ENCODE assay signal across 11 cellular contexts in the genomic region with DNA sequence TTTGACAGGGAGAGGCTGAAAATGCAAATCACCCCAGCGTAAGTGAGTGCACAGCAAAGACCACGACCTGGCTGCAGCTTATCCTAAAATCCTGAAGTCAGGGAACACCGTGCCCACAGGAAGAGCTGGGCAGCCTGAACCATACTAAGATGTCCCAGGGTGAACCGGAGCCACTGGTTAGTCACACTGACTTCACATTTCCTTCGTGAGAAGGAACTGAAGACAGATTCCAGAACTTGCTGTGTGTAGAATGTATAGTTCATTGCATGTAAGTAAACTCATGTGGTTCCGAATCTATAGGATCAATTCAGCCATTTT.
A peak's percentile ranks its signal among the peaks of the same experiment; 100 is the strongest.
DNase-seq lines count a peak whose midpoint lies in the region; ATAC-seq and TF ChIP-seq lines count a peak whose summit lies in the region.
"Had no signal": no experiment of that assay in that cellular context is flagged by ENCODE, and none has a peak within 500 bp of the region (broad histone marks: within the 10 kb centered on the region; RNA-seq: fewer than 3 reads in every experiment).

No MANE protein-coding gene starts in this region.

- no peaks in the 10 kb centered on the region for H3K27me3 ChIP-seq in iPS-20b (ENCODE audit: insufficient read depth, low read length)
- H3K27me3 ChIP-seq: Peyer's patch had no signal

- no peak overlapping the region for H3K27ac ChIP-seq in iPS-20b (ENCODE audit: low read length)

- no peak for ATAC-seq in stimulated activated naive CD8-positive, alpha-beta T cell treated with anti-CD3 and anti-CD28 coated beads, Interleukin-15, Interleukin-2, amounts not matched to agents 100 U/mL and 50 U/mL, for 24 hours
- ATAC-seq in activated naive CD8-positive, alpha-beta T cell treated with anti-CD3 and anti-CD28 coated beads, Interleukin-2, amount 10 ng/mL, durations not matched to agents 7 days and 5 days (ENCODE audit: low read depth) = no peak

- no peaks in the 10 kb centered on the region for H3K36me3 Mint-ChIP-seq in stimulated activated naive CD8-positive, alpha-beta T cell treated with anti-CD3 and anti-CD28 coated beads, Interleukin-15, Interleukin-2, amounts not matched to agents 100 ng/mL and 50 ng/mL, for 24 hours (ENCODE audit: low read depth)
- no peaks in the 10 kb centered on the region for H3K36me3 Mint-ChIP-seq in activated naive CD8-positive, alpha-beta T cell treated with anti-CD3 and anti-CD28 coated beads, Interleukin-2, amount 10 ng/mL, durations not matched to agents 7 days and 5 days

- no peaks in the 10 kb centered on the region for H3K36me3 ChIP-seq in iPS-20b (ENCODE audit: insufficient read depth, low read depth, low read length)
- H3K36me3 ChIP-seq: Peyer's patch had no signal

- peaks cover 16% of the 10 kb centered on the region; the same call in 1 of the 2 replicates for H3K4me1 ChIP-seq in iPS-20b (ENCODE audit: insufficient read depth, low read length)

- peak overlapping the region; percentile 88 for H3K27ac Mint-ChIP-seq in stimulated activated naive CD8-positive, alpha-beta T cell treated with anti-CD3 and anti-CD28 coated beads, Interleukin-15, Interleukin-2, amounts not matched to agents 100 ng/mL and 50 ng/mL, for 24 hours
- no peak overlapping the region for H3K27ac Mint-ChIP-seq in activated naive CD8-positive, alpha-beta T cell treated with anti-CD3 and anti-CD28 coated beads, Interleukin-2, amount 10 ng/mL, durations not matched to agents 7 days and 5 days
- H3K27ac Mint-ChIP-seq: nephron had no signal

- no peaks in the 10 kb centered on the region for H3K9me3 Mint-ChIP-seq in stimulated activated naive CD8-positive, alpha-beta T cell treated with anti-CD3 and anti-CD28 coated beads, Interleukin-15, Interleukin-2, amounts not matched to agents 100 ng/mL and 50 ng/mL, for 24 hours
- H3K9me3 Mint-ChIP-seq in activated naive CD8-positive, alpha-beta T cell treated with anti-CD3 and anti-CD28 coated beads, Interleukin-2, amount 10 ng/mL, durations not matched to agents 7 days and 5 days = no peaks in the 10 kb centered on the region

- H3K27me3 Mint-ChIP-seq in stimulated activated naive CD8-positive, alpha-beta T cell treated with anti-CD3 and anti-CD28 coated beads, Interleukin-15, Interleukin-2, amounts not matched to agents 100 ng/mL and 50 ng/mL, for 24 hours = no peaks in the 10 kb centered on the region
- no peaks in the 10 kb centered on the region for H3K27me3 Mint-ChIP-seq in activated naive CD8-positive, alpha-beta T cell treated with anti-CD3 and anti-CD28 coated beads, Interleukin-2, amount 10 ng/mL, durations not matched to agents 7 days and 5 days

- TF ChIP-seq CTCF in GM13976 (IDR thresholded peaks at IDR 0.05; ENCODE audit: borderline replicate concordance, control extremely low read depth, extremely low read depth, insufficient read depth, missing control alignments) = no peak

- DNase-seq in stimulated activated naive CD8-positive, alpha-beta T cell treated with anti-CD3 and anti-CD28 coated beads, Interleukin-15, Interleukin-2, amounts not matched to agents 100 U/mL and 50 U/mL, for 24 hours = no peak
- no peak for DNase-seq in activated naive CD8-positive, alpha-beta T cell treated with anti-CD3 and anti-CD28 coated beads, Interleukin-2, amount 10 ng/mL, durations not matched to agents 7 days and 5 days
- DNase-seq in GM13976 (ENCODE audit: low spot score) (no peak), ecto neural progenitor cell (ENCODE audit: low spot score) (no peak), NCI-H1092 (lab: John Stamatoyannopoulos, UW) (no peak), NCI-H345 (lab: John Stamatoyannopoulos, UW) (no peak)
- DNase-seq: COR-L47 had no signal

- in situ Hi-C loops in GM13976 (cut with MboI; ENCODE audit: low sequenced_read_pairs, unreplicated experiment) = no loop called here

- H3K9me3 ChIP-seq in iPS-20b (ENCODE audit: insufficient read depth, low read depth, low read length) = no peaks in the 10 kb centered on the region; the same call in 1 of the 2 replicates
- H3K9me3 ChIP-seq: Peyer's patch had no signal

- H3K4me1 Mint-ChIP-seq in stimulated activated naive CD8-positive, alpha-beta T cell treated with anti-CD3 and anti-CD28 coated beads, Interleukin-15, Interleukin-2, amounts not matched to agents 100 ng/mL and 50 ng/mL, for 24 hours (ENCODE audit: low read depth) = peaks cover 21% of the 10 kb centered on the region
- H3K4me1 Mint-ChIP-seq in activated naive CD8-positive, alpha-beta T cell treated with anti-CD3 and anti-CD28 coated beads, Interleukin-2, amount 10 ng/mL, durations not matched to agents 7 days and 5 days = peaks cover 10% of the 10 kb centered on the region

- peak overlapping the region; percentile 40; the same call in 1 of the 2 replicates for H3K9ac ChIP-seq in iPS-20b (ENCODE audit: low read depth, low read length)

- POLR2A ChIA-PET in activated naive CD8-positive, alpha-beta T cell treated with anti-CD3 and anti-CD28 coated beads, Interleukin-2, amount 10 ng/mL, durations not matched to agents 7 days and 5 days (lab: Charles Lee) = no interaction called here

- H3K4me3 Mint-ChIP-seq in stimulated activated naive CD8-positive, alpha-beta T cell treated with anti-CD3 and anti-CD28 coated beads, Interleukin-15, Interleukin-2, amounts not matched to agents 100 ng/mL and 50 ng/mL, for 24 hours = peak overlapping the region; percentile 57
- peak overlapping the region; percentile 76 for H3K4me3 Mint-ChIP-seq in activated naive CD8-positive, alpha-beta T cell treated with anti-CD3 and anti-CD28 coated beads, Interleukin-2, amount 10 ng/mL, durations not matched to agents 7 days and 5 days
- H3K4me3 Mint-ChIP-seq: nephron had no signal

- H3K4me3 ChIP-seq in iPS-20b (ENCODE audit: low read length) = no peak overlapping the region
